ENCODE assay signal across 10 cellular contexts in genomic region chr4:61199869-61200194, GRCh38. TPM values are rescaled to one million over a fixed set of nuclear protein-coding genes. Genes with fewer than 3 reads are reported as not detected.
DNase-seq lines count a peak whose midpoint lies in the region; ATAC-seq and TF ChIP-seq lines count a peak whose summit lies in the region.
"Had no signal": no experiment of that assay in that cellular context is flagged by ENCODE, and none has a peak within 500 bp of the region (broad histone marks: within the 10 kb centered on the region; RNA-seq: fewer than 3 reads in every experiment).

No MANE protein-coding gene starts in this region.

- peak; percentile 61 for DNase-seq in DMS153 (lab: John Stamatoyannopoulos, UW)
- DNase-seq in RWPE2 (ENCODE audit: low spot score) = no peak
- DNase-seq in foreskin keratinocyte = peak in 1 of 2 donors; percentile 36
- DNase-seq in pons (ENCODE audit: low spot score) = peak; percentile 43
- DNase-seq in midbrain (lab: John Stamatoyannopoulos, UW) = no peak
- no peak for DNase-seq in hippocampal formation (lab: John Stamatoyannopoulos, UW)
- DNase-seq: activated CD4-positive, alpha-beta T cell treated with anti-CD3 and anti-CD28 coated beads, Interleukin-2, amount 50 U/mL, for 4 hours had no signal

- H3K27me3 ChIP-seq in RWPE2 (ENCODE audit: insufficient read depth, poor library complexity, severe bottlenecking) (peaks cover 56% of the 10 kb centered on the region), foreskin keratinocyte (peaks cover 43% of the 10 kb centered on the region)

- H3K36me3 ChIP-seq in RWPE2 (ENCODE audit: low read depth) = no peaks in the 10 kb centered on the region

- H3K27ac ChIP-seq in RWPE2 (ENCODE audit: poor library complexity, severe bottlenecking) (no peak overlapping the region), foreskin keratinocyte (no peak overlapping the region)

- H3K9me3 ChIP-seq in RWPE2 (ENCODE audit: severe bottlenecking) = no peaks in the 10 kb centered on the region

- ATAC-seq in RWPE2 (ENCODE audit: low read depth) = peak; percentile 10; the same call in 2 of the 3 replicates
- ATAC-seq in foreskin keratinocyte = peak; percentile 5
- no peak for ATAC-seq in GM21515 (IDR thresholded peaks at IDR 0.05; ENCODE audit: unreplicated experiment)
- no peak for ATAC-seq in GM18870 (IDR thresholded peaks at IDR 0.05; ENCODE audit: unreplicated experiment)

- TF ChIP-seq CTCF in RWPE2 (IDR thresholded peaks at IDR 0.05; ENCODE audit: poor library complexity, severe bottlenecking) = no peak
- no peak for TF ChIP-seq CTCF in foreskin keratinocyte (conservative IDR thresholded peaks at IDR 0.05)

- H3K4me3 ChIP-seq in RWPE2 (ENCODE audit: severe bottlenecking) = peak overlapping the region; percentile 43
- H3K4me3 ChIP-seq: K562 had no signal

- H3K4me1 ChIP-seq in RWPE2 (ENCODE audit: insufficient read depth, poor library complexity, severe bottlenecking) = peaks cover 9% of the 10 kb centered on the region
- peaks cover 5% of the 10 kb centered on the region for H3K4me1 ChIP-seq in foreskin keratinocyte

RNA-seq across cellular contexts. Expression of gene ADGRL3, which starts 0.3 kb away (rescaled TPM):
- 0.60 and 0.78 TPM in 2 replicates for total RNA-seq in foreskin keratinocyte
- 0.22 and 0.25 TPM in 2 replicates for polyA plus RNA-seq in foreskin keratinocyte

Comparison
In these comparisons a context has a peak if more than half of its experiments do, and no peak if none do; other contexts are left out.
1. DNase-seq: peak in DMS153 (single experiment) and pons (single experiment); none in RWPE2 (single experiment), midbrain (single experiment) and hippocampal formation (0 of 2).
2. ATAC-seq: peak in RWPE2 (single experiment) and foreskin keratinocyte (single experiment); none in GM21515 (single experiment) and GM18870 (single experiment).